In the genomic region with DNA sequence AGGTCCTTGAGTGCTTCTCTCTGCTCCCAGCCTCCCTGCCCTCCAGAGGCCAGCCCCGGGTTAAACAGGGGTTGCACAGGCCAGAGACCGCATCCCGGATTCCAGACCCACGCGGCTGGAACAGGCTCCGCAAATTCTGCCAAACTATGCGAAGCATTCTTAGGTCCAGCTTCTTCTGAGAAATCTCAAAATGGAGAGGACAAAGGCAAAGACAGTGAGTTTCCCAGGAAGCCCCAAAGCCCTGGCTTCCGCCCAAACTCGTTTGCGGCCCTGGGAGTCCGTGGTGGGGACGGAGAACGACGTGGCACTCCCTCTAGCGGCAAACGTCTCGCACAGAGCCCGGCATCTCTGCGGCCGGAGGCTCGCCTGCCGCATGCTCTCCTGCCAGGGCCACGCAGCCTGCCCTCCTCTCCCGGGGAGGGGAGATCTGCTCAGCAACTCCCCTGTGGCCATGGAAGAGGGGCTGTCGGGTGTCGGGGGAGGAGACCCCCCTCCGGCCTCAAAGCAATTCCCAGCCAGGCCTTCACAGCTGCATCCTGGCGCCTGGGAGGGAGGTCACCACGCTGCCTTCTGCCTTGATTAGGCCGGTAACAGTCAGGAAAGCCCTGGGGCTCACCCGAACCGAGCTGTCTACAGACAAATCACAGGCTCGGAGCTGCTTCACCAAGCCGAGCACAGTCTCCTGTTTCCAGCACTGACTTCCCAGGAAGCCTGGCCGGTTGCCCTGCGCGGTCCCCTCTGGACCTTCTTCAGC, we compare ENCODE assay signal across 8 cellular contexts. TPM values are rescaled to one million over a fixed set of nuclear protein-coding genes. Genes with fewer than 3 reads are reported as not detected.
A peak's percentile ranks its signal among the peaks of the same experiment; 100 is the strongest.
DNase-seq lines count a peak whose midpoint lies in the region; TF ChIP-seq lines count a peak whose summit lies in the region.

No MANE protein-coding gene starts in this region.

- no peak overlapping the region for H3K4me3 Mint-ChIP-seq in endodermal cell

- H3K27me3 ChIP-seq in MM.1S (replicated peaks; ENCODE audit: insufficient read depth, low read length): no peaks in the 10 kb centered on the region
- peaks cover 8% of the 10 kb centered on the region for H3K27me3 ChIP-seq in endodermal cell (ENCODE audit: control insufficient read depth, insufficient read depth, low read length, poor library complexity, severe bottlenecking)
- H3K27me3 ChIP-seq in mesendoderm (ENCODE audit: insufficient read depth, low read length, poor library complexity): no peaks in the 10 kb centered on the region

- H3K4me2 ChIP-seq in MM.1S (ENCODE audit: low read depth, low read length): no peak overlapping the region
- no peak overlapping the region for H3K4me2 ChIP-seq in mesendoderm (ENCODE audit: low read length)

- H4K8ac ChIP-seq in mesendoderm (ENCODE audit: low read depth, low read length): no peak overlapping the region

- no peak overlapping the region for H2BK120ac ChIP-seq in mesendoderm (ENCODE audit: low read depth, low read length)

- no peak overlapping the region for H3K27ac ChIP-seq in MM.1S (ENCODE audit: low read length)
- H3K27ac ChIP-seq in endodermal cell (ENCODE audit: low read depth, low read length): no peak overlapping the region
- H3K27ac ChIP-seq in mesendoderm (ENCODE audit: low read depth, low read length): no peak overlapping the region

- no peak overlapping the region for H2AFZ ChIP-seq in MM.1S (ENCODE audit: low read length)

- no peaks in the 10 kb centered on the region for H3K36me3 Mint-ChIP-seq in endodermal cell (ENCODE audit: low read depth)

- H3K36me3 ChIP-seq in MM.1S (replicated peaks; ENCODE audit: insufficient read depth, low read length): no peaks in the 10 kb centered on the region
- no peaks in the 10 kb centered on the region for H3K36me3 ChIP-seq in endodermal cell (ENCODE audit: control insufficient read depth, insufficient read depth, low read length)
- H3K36me3 ChIP-seq in mesendoderm (ENCODE audit: control insufficient read depth, insufficient read depth, low read length): no peaks in the 10 kb centered on the region

- H3K4me1 ChIP-seq in MM.1S (ENCODE audit: low read length): no peaks in the 10 kb centered on the region
- H3K4me1 ChIP-seq in endodermal cell (ENCODE audit: control insufficient read depth, insufficient read depth, low read length): no peaks in the 10 kb centered on the region
- H3K4me1 ChIP-seq in mesendoderm (ENCODE audit: control insufficient read depth, low read depth, low read length): no peaks in the 10 kb centered on the region

- no peaks in the 10 kb centered on the region for H3K4me1 Mint-ChIP-seq in endodermal cell

- DNase-seq in NCI-H2107 (lab: John Stamatoyannopoulos, UW) (peak; percentile 10), NCI-H2107 treated with DMSO at 0.1 percent for 48 hours (lab: John Stamatoyannopoulos, UW; ENCODE audit: unreplicated experiment) (no peak), HEK293T (ENCODE audit: extremely low spot score) (peak; percentile 92), MM.1S (no peak), endodermal cell (peak; percentile 94), mesendoderm (peak; percentile 92)
- peak; percentile 78 for DNase-seq in activated CD4-positive, alpha-beta T cell treated with anti-CD3 and anti-CD28 coated beads for 48 hours
- DNase-seq in stimulated activated CD8-positive, alpha-beta memory T cell treated with anti-CD3 and anti-CD28 coated beads, Interleukin-15, amount 100 ng/mL, for 48 hours (ENCODE audit: low read depth in 2 of 2): peak; percentile 28 to 32

- no peak overlapping the region for H2BK5ac ChIP-seq in mesendoderm (ENCODE audit: low read length)

- peaks cover 21% of the 10 kb centered on the region for H3K27me3 Mint-ChIP-seq in endodermal cell (ENCODE audit: insufficient read depth)

- H3K4ac ChIP-seq in mesendoderm (ENCODE audit: low read depth, low read length): no peak overlapping the region

- H3K27ac Mint-ChIP-seq in endodermal cell: no peak overlapping the region

- H2AK5ac ChIP-seq in mesendoderm (ENCODE audit: low read length): no peak overlapping the region

- POLR2A ChIA-PET in HEK293T (lab: Yijun Ruan, JAX): no interaction called here

- no peaks in the 10 kb centered on the region for H3K79me1 ChIP-seq in mesendoderm (ENCODE audit: low read length)

- H4K5ac ChIP-seq in mesendoderm (ENCODE audit: low read length): no peak overlapping the region

- H3K18ac ChIP-seq in mesendoderm (ENCODE audit: low read length): no peak overlapping the region

- H3K4me3 ChIP-seq in MM.1S (ENCODE audit: low read length) (no peak overlapping the region), endodermal cell (ENCODE audit: low read length) (no peak overlapping the region), mesendoderm (ENCODE audit: low read length) (no peak overlapping the region)

- 36 to 38% methylated on average over 17 to 37 of the region's 37 CpGs for WGBS in endodermal cell (ENCODE audit: insufficient coverage in 1 of 2, insufficient read length in 1 of 2), 2 experiments
- WGBS in mesendoderm (ENCODE audit: extremely low coverage, insufficient coverage, low lambda C conversion rate): no CpG with 5 or more reads among the region's 37 CpGs

- H3K9me3 Mint-ChIP-seq in endodermal cell: no peaks in the 10 kb centered on the region

- H3K9ac ChIP-seq in MM.1S (ENCODE audit: low read length): no peak overlapping the region
- H3K9ac ChIP-seq in endodermal cell (ENCODE audit: extremely low read depth, low read length, poor library complexity, severe bottlenecking): no peak overlapping the region
- H3K9ac ChIP-seq in mesendoderm (ENCODE audit: low read length): peak overlapping the region; percentile 46

- H3K23ac ChIP-seq in mesendoderm (ENCODE audit: low read length): no peak overlapping the region

- CTCF ChIA-PET in HEK293T (lab: Yijun Ruan, JAX): no interaction called here

- H3K9me3 ChIP-seq in MM.1S (replicated peaks; ENCODE audit: insufficient read depth, low read length) (no peaks in the 10 kb centered on the region), endodermal cell (ENCODE audit: control insufficient read depth, low read length) (no peaks in the 10 kb centered on the region)

- H3F3A ChIP-seq in MM.1S (ENCODE audit: insufficient read depth, low read length): no peaks in the 10 kb centered on the region

- no peaks in the 10 kb centered on the region for H3K79me2 ChIP-seq in MM.1S (ENCODE audit: low read length)
- no peaks in the 10 kb centered on the region for H3K79me2 ChIP-seq in mesendoderm (ENCODE audit: control insufficient read depth, insufficient read depth, low read length)

- peak overlapping the region; percentile 79 for H3K56ac ChIP-seq in mesendoderm (ENCODE audit: low read length)

- H3K9me2 ChIP-seq in MM.1S (replicated peaks; ENCODE audit: insufficient read depth, low read length): no peaks in the 10 kb centered on the region

- no peaks in the 10 kb centered on the region for H4K20me1 ChIP-seq in MM.1S (ENCODE audit: insufficient read depth, low read length)

- H2BK15ac ChIP-seq in mesendoderm (replicated peaks; ENCODE audit: low read depth): no peak overlapping the region

- TF ChIP-seq CTCF in MM.1S (IDR thresholded peaks at IDR 0.05; ENCODE audit: low read length) (peak; percentile 28), endodermal cell (conservative IDR thresholded peaks at IDR 0.05) (peak; percentile 98)

TF ChIP-seq in HEK293T, 16 proteins besides CTCF, POLR2A, EP300 and RAD21:
- no peak for TF ChIP-seq FOXM1 (IDR thresholded peaks at IDR 0.05; ENCODE audit: borderline replicate concordance)
- peak; percentile 65 for TF ChIP-seq L3MBTL2 (conservative IDR thresholded peaks at IDR 0.05)
- TF ChIP-seq FOXA1 (IDR thresholded peaks at IDR 0.05): no peak

RNA-seq across cellular contexts. Expression of gene KLHL29, which starts 33.4 kb away (rescaled TPM):
- total RNA-seq in endodermal cell: 1 to 10 TPM; 1.0 to 2.4 TPM
- polyA plus RNA-seq in endodermal cell (2013, experiment 1 of 2): 5.7 TPM
- polyA plus RNA-seq in endodermal cell (2013, experiment 2 of 2): 4.6 TPM
- 1.7 TPM for polyA plus RNA-seq in mesendoderm (2013, experiment 1 of 2)
- 1.6 TPM for polyA plus RNA-seq in mesendoderm (2013, experiment 2 of 2)

Comparison
In these comparisons a context has a peak if more than half of its experiments do, and no peak if none do; other contexts are left out.
1. DNase-seq: peak in NCI-H2107 (single experiment), HEK293T (single experiment), activated CD4-positive, alpha-beta T cell treated with anti-CD3 and anti-CD28 coated beads for 48 hours (single experiment), endodermal cell (single experiment), mesendoderm (single experiment) and stimulated activated CD8-positive, alpha-beta memory T cell treated with anti-CD3 and anti-CD28 coated beads, Interleukin-15, amount 100 ng/mL, for 48 hours (2 of 2); none in NCI-H2107 treated with DMSO at 0.1 percent for 48 hours (single experiment) and MM.1S (single experiment).